ENCODE assay signal across 10 cellular contexts in the genomic region with DNA sequence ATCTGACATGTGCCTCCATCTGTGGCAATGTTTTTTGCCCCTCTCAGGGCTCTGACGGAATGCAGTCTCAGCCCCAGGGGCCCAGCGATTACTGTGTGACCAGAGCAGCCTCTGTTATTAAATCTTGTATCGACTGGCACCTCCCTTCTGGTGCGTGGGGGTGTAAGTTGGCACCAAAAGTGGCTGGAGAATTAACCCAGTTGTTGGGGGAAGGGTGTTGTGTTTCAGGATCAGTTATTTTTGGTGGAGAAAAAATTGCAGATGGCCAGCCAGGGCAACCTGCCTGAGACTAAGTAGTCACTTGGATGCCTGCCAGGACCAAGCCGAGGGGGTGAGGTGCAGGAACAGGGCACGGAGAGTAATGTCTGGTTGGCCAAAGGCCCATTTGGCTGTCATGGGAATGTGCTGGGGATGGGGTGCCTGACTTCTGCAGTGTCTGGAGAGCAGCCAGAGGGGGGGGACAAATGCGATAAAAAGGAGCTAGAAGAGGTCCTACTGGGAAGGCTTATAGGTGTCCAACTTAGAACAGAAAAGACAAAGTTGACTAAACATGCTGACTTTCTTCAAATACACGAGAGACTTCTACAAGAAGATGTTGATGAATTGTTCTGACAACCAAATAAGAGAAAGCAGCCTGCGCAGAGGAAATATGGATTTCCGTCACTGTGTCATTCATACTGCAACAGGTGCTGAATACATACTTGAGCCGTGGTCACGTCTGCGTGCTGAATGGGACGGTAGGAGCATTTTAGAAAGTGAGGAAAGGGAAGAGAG.
DNase-seq lines count a peak whose midpoint lies in the region; ATAC-seq lines count a peak whose summit lies in the region.
"Had no signal": no experiment of that assay in that cellular context is flagged by ENCODE, and none has a peak within 500 bp of the region (broad histone marks: within the 10 kb centered on the region; RNA-seq: fewer than 3 reads in every experiment).

No MANE protein-coding gene starts in this region.

- no peaks in the 10 kb centered on the region for H3K27me3 ChIP-seq in CD4-positive, alpha-beta memory T cell (ENCODE audit: insufficient read depth, low read length)

- no peak for ATAC-seq in HG03354 (IDR thresholded peaks at IDR 0.05; ENCODE audit: poor library complexity, severe bottlenecking, unreplicated experiment)

- H3K4me1 ChIP-seq in CD4-positive, alpha-beta memory T cell (ENCODE audit: insufficient read depth, low read length): no peaks in the 10 kb centered on the region

- peak overlapping the region in 2 of 7 donors; percentile 25 to 70 for H3K27ac Mint-ChIP-seq in CD4-positive, alpha-beta memory T cell
- H3K27ac Mint-ChIP-seq: activated CD4-positive, alpha-beta T cell treated with anti-CD3 and anti-CD28 coated beads, Interleukin-2, amount 10 ng/mL, durations not matched to agents 7 days and 5 days had no signal

- H3K4me3 Mint-ChIP-seq in CD4-positive, alpha-beta memory T cell: peak overlapping the region in 1 of 8 donors; percentile 9
- H3K4me3 Mint-ChIP-seq: activated CD4-positive, alpha-beta T cell treated with anti-CD3 and anti-CD28 coated beads, Interleukin-2, amount 10 ng/mL, durations not matched to agents 7 days and 5 days had no signal

- CTCF ChIA-PET in CD4-positive, alpha-beta memory T cell (lab: Charles Lee; ENCODE audit: partially characterized antibody): no interaction called here

- H3K27ac ChIP-seq in CD4-positive, alpha-beta memory T cell (ENCODE audit: low read depth, low read length): no peak overlapping the region

- peaks cover 0 to 11% (median 9%) of the 10 kb centered on the region in 4 donors for H3K4me1 Mint-ChIP-seq in CD4-positive, alpha-beta memory T cell

- no peaks in the 10 kb centered on the region for H3K9me3 ChIP-seq in CD4-positive, alpha-beta memory T cell (ENCODE audit: control insufficient read depth in 1 of 2, low read length in 2 of 2)

- peaks cover 0 to 6% of the 10 kb centered on the region in 2 donors for H3K27me3 Mint-ChIP-seq in CD4-positive, alpha-beta memory T cell
- H3K27me3 Mint-ChIP-seq: activated CD4-positive, alpha-beta T cell treated with anti-CD3 and anti-CD28 coated beads, Interleukin-2, amount 10 ng/mL, durations not matched to agents 7 days and 5 days had no signal

- H3K9me3 Mint-ChIP-seq in CD4-positive, alpha-beta memory T cell: no peaks in the 10 kb centered on the region
- H3K9me3 Mint-ChIP-seq: activated CD4-positive, alpha-beta T cell treated with anti-CD3 and anti-CD28 coated beads, Interleukin-2, amount 10 ng/mL, durations not matched to agents 7 days and 5 days had no signal

- DNase-seq in DMS 273 (lab: John Stamatoyannopoulos, UW; ENCODE audit: unreplicated experiment) (peak; percentile 95), NCI-H146 (lab: John Stamatoyannopoulos, UW) (peak; percentile 79), SHP77 (lab: John Stamatoyannopoulos, UW) (peak; percentile 56 to 70), kidney glomerular epithelial cell (lab: John Stamatoyannopoulos, UW) (peak; percentile 76), SIG-M5 (lab: John Stamatoyannopoulos, UW) (no peak), GOT3 (lab: John Stamatoyannopoulos, UW) (no peak)
- DNase-seq in CD4-positive, alpha-beta memory T cell: no peak
- DNase-seq: activated CD4-positive, alpha-beta T cell treated with anti-CD3 and anti-CD28 coated beads, Interleukin-2, amount 10 ng/mL, durations not matched to agents 7 days and 5 days; IMR-90 had no signal

- POLR2A ChIA-PET in CD4-positive, alpha-beta memory T cell (lab: Charles Lee; ENCODE audit: partially characterized antibody): no interaction called here

- H3K4me3 ChIP-seq in CD4-positive, alpha-beta memory T cell (ENCODE audit: low read length in 2 of 2): no peak overlapping the region

- no peaks in the 10 kb centered on the region for H3K36me3 Mint-ChIP-seq in CD4-positive, alpha-beta memory T cell

- intact Hi-C loops in CD4-positive, alpha-beta memory T cell (cut with micrococcal nuclease): no loop called here

- H3K36me3 ChIP-seq in CD4-positive, alpha-beta memory T cell (ENCODE audit: insufficient read depth, low read length): no peaks in the 10 kb centered on the region

Comparison
In these comparisons a context has a peak if more than half of its experiments do, and no peak if none do; other contexts are left out.
1. DNase-seq: peak in DMS 273 (single experiment), NCI-H146 (single experiment), SHP77 (2 of 2) and kidney glomerular epithelial cell (single experiment); none in SIG-M5 (single experiment), GOT3 (single experiment) and CD4-positive, alpha-beta memory T cell (0 of 5).